In genomic region chr2:25381502-25381901, GRCh38 we compare ENCODE assay signal across 12 cellular contexts.
"Had no signal": no experiment of that assay in that cellular context is flagged by ENCODE, and none has a peak within 500 bp of the region (broad histone marks: within the 10 kb centered on the region; RNA-seq: fewer than 3 reads in every experiment).

No MANE protein-coding gene starts in this region.

- H3K27ac ChIP-seq: ascending aorta, gastroesophageal sphincter, hepatocyte, neural progenitor cell, ovary, skin epidermis, transverse colon had no signal

- H3K4me3 Mint-ChIP-seq: activated CD8-positive, alpha-beta T cell treated with anti-CD3 and anti-CD28 coated beads, Interleukin-2, amount 10 ng/mL, durations not matched to agents 7 days and 5 days; activated naive CD8-positive, alpha-beta T cell treated with anti-CD3 and anti-CD28 coated beads for 36 hours; neural progenitor cell had no signal

- H3K27ac Mint-ChIP-seq: activated CD8-positive, alpha-beta T cell treated with anti-CD3 and anti-CD28 coated beads, Interleukin-2, amount 10 ng/mL, durations not matched to agents 7 days and 5 days; activated naive CD8-positive, alpha-beta T cell treated with anti-CD3 and anti-CD28 coated beads for 36 hours; neural progenitor cell had no signal

- H3K27me3 ChIP-seq: ascending aorta, gastroesophageal sphincter, hepatocyte, neural progenitor cell, ovary, transverse colon had no signal

- H3K36me3 ChIP-seq: ascending aorta, gastroesophageal sphincter, neural progenitor cell, ovary, transverse colon had no signal

- DNase-seq: activated CD4-positive, alpha-beta T cell treated with anti-CD3 and anti-CD28 coated beads for 1 hour; activated CD8-positive, alpha-beta T cell treated with anti-CD3 and anti-CD28 coated beads, Interleukin-2, amount 10 ng/mL, durations not matched to agents 7 days and 5 days; activated naive CD8-positive, alpha-beta T cell treated with anti-CD3 and anti-CD28 coated beads for 36 hours; effector CD4-positive, alpha-beta T cell; kidney glomerular epithelial cell; transverse colon had no signal

- H3K9me3 ChIP-seq: ascending aorta, gastroesophageal sphincter, ovary, transverse colon had no signal

- H3K4me3 ChIP-seq: ascending aorta, gastroesophageal sphincter, hepatocyte, neural progenitor cell, ovary, skin epidermis, transverse colon had no signal

- H3K27me3 Mint-ChIP-seq: activated naive CD8-positive, alpha-beta T cell treated with anti-CD3 and anti-CD28 coated beads for 36 hours had no signal
